ENCODE assay signal across 9 cellular contexts in the genomic region with DNA sequence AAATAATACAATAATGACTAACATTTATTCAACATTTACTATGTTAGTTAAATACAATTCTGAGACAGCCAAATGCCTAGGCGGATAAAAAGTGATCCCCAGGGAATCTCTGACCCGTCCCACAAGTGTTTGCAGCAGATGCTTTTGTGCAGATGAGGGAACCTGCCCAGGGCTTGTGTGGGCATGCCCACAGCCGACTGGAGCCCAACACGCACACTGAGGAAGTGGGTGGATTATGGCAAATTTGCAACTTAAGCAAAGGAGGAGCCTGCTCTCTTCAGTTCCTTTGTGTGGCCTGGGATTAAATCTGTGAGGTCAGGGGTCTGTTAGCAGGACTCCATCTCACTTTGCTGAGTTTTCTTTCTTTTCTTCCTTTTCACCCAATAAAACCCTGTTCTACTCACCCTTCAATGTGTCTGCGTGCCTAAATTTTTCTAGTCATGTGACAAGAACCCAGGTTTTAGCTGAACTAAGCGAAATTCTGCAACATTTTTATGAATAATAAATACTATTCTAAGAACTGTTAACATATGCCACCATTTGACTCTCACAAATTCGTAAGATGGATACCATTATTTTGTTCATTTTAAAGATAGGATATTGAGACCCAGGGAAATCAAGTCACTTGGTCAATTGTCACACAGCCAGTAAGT. TPM values are rescaled to one million over a fixed set of nuclear protein-coding genes. Genes with fewer than 3 reads are reported as not detected.
A peak's percentile ranks its signal among the peaks of the same experiment; 100 is the strongest.
DNase-seq lines count a peak whose midpoint lies in the region; ATAC-seq, FAIRE-seq and TF ChIP-seq lines count a peak whose summit lies in the region.
"Had no signal": no experiment of that assay in that cellular context is flagged by ENCODE, and none has a peak within 500 bp of the region (broad histone marks: within the 10 kb centered on the region; RNA-seq: fewer than 3 reads in every experiment).

No MANE protein-coding gene starts in this region.

- peaks cover 4% of the 10 kb centered on the region for H3K9me3 Mint-ChIP-seq in activated CD4-positive, alpha-beta T cell treated with anti-CD3 and anti-CD28 coated beads, Interleukin-2, amount 10 ng/mL, durations not matched to agents 7 days and 5 days
- no peaks in the 10 kb centered on the region for H3K9me3 Mint-ChIP-seq in stimulated activated naive B cell treated with anti-CD40 and anti-IgM and Interleukin-4, amounts not matched to agents 10 μg/mL and 1 μg/mL and 100 μg/mL, for 72 hours

- in situ Hi-C loops in K562 (cut with MboI), result no loop called here

- BruUV-seq in K562 (replicated peaks; lab: Mats Ljungman, UMichigan), result no TSS peak

- H4K20me1 ChIP-seq in K562 (replicated peaks; ENCODE audit: control insufficient read depth, insufficient read depth, low read length), result no peaks in the 10 kb centered on the region

- no peak for FAIRE-seq in K562 (lab: Jason Lieb, UNC)

- no peaks in the 10 kb centered on the region for H3K9me1 ChIP-seq in K562 (ENCODE audit: control insufficient read depth, insufficient read depth, low read length)

- no peak overlapping the region for H2AFZ ChIP-seq in K562 (ENCODE audit: low read depth, low read length)

- no peak overlapping the region for H3K4me2 ChIP-seq in K562 (ENCODE audit: insufficient read depth, low read length)
- H3K4me2 ChIP-seq: KMS-11 had no signal

- TF ChIP-seq RAD21 in K562 (CRISPR knock-in tag; conservative IDR thresholded peaks at IDR 0.05 in 1 of 2, IDR thresholded peaks at IDR 0.05 in 1 of 2), result no peak

- WGBS in K562 (ENCODE audit: insufficient coverage, low coverage, missing lambda C conversion rate), result 0% methylated on average over 7 of the region's 7 CpGs

- no peak overlapping the region for H3K27ac ChIP-seq in K562 (ENCODE audit: extremely low read depth, low read depth, low read length)
- H3K27ac ChIP-seq: KMS-11 had no signal

- peaks cover 14% of the 10 kb centered on the region for H3K4me1 Mint-ChIP-seq in activated CD4-positive, alpha-beta T cell treated with anti-CD3 and anti-CD28 coated beads, Interleukin-2, amount 10 ng/mL, durations not matched to agents 7 days and 5 days
- H3K4me1 Mint-ChIP-seq in stimulated activated naive B cell treated with anti-CD40 and anti-IgM and Interleukin-4, amounts not matched to agents 10 μg/mL and 1 μg/mL and 100 μg/mL, for 72 hours, result peaks cover 0 to 2% of the 10 kb centered on the region in 2 donors

- no peak for TF ChIP-seq EP300 in K562 (IDR thresholded peaks at IDR 0.05; ENCODE audit: low read length)

- intact Hi-C loops in K562 (cut with micrococcal nuclease), result no loop called here

- H3K4me3 Mint-ChIP-seq in activated CD4-positive, alpha-beta T cell treated with anti-CD3 and anti-CD28 coated beads, Interleukin-2, amount 10 ng/mL, durations not matched to agents 7 days and 5 days, result no peak overlapping the region
- no peak overlapping the region for H3K4me3 Mint-ChIP-seq in stimulated activated naive B cell treated with anti-CD40 and anti-IgM and Interleukin-4, amounts not matched to agents 10 μg/mL and 1 μg/mL and 100 μg/mL, for 72 hours

- peaks cover 10 to 15% of the 10 kb centered on the region in 2 experiments; a peak in 3 of 5 replicates for H3K27me3 ChIP-seq in K562 (ENCODE audit: control insufficient read depth in 2 of 2, insufficient read depth in 2 of 2, low read length in 2 of 2)

- H3K27me3 Mint-ChIP-seq in activated CD4-positive, alpha-beta T cell treated with anti-CD3 and anti-CD28 coated beads, Interleukin-2, amount 10 ng/mL, durations not matched to agents 7 days and 5 days, result peaks cover 11% of the 10 kb centered on the region
- peaks cover 69 to 77% of the 10 kb centered on the region in 2 donors for H3K27me3 Mint-ChIP-seq in stimulated activated naive B cell treated with anti-CD40 and anti-IgM and Interleukin-4, amounts not matched to agents 10 μg/mL and 1 μg/mL and 100 μg/mL, for 72 hours

- POLR2A ChIA-PET in activated CD4-positive, alpha-beta T cell treated with anti-CD3 and anti-CD28 coated beads, Interleukin-2, amount 10 ng/mL, durations not matched to agents 7 days and 5 days (lab: Charles Lee), result no interaction called here
- POLR2A ChIA-PET in K562 (lab: Yijun Ruan, JAX), result interaction anchor here (0.6 to 1.4 kb wide), 3 partner anchors 14 to 40 kb away, joined by 3 read pairs; a partner anchor contains a TSS

- TF ChIP-seq POLR2A in K562 (conservative IDR thresholded peaks at IDR 0.05), result no peak

- no peaks in the 10 kb centered on the region for H3K36me3 ChIP-seq in K562 (ENCODE audit: control insufficient read depth, insufficient read depth, low read length)

- H3K4me1 ChIP-seq in K562 (replicated peaks in 1 of 2; ENCODE audit: control insufficient read depth in 2 of 2, insufficient read depth in 2 of 2, low read length in 2 of 2), result peaks cover 3 to 15% of the 10 kb centered on the region in 2 experiments; a peak in 3 of 5 replicates

- no peaks in the 10 kb centered on the region for H3K79me2 ChIP-seq in K562 (ENCODE audit: control insufficient read depth, insufficient read depth, low read length)

- peaks cover 4% of the 10 kb centered on the region for H3K36me3 Mint-ChIP-seq in activated CD4-positive, alpha-beta T cell treated with anti-CD3 and anti-CD28 coated beads, Interleukin-2, amount 10 ng/mL, durations not matched to agents 7 days and 5 days (ENCODE audit: low read depth)
- no peaks in the 10 kb centered on the region for H3K36me3 Mint-ChIP-seq in stimulated activated naive B cell treated with anti-CD40 and anti-IgM and Interleukin-4, amounts not matched to agents 10 μg/mL and 1 μg/mL and 100 μg/mL, for 72 hours

- no peak for ATAC-seq in K562
- ATAC-seq in stimulated activated naive B cell treated with anti-CD40 and anti-IgM and Interleukin-4, amounts not matched to agents 10 μg/mL and 1 μg/mL and 100 μg/mL, for 72 hours (replicated peaks), result peak; percentile 45 to 67

- peak; percentile 17 for DNase-seq in activated CD4-positive, alpha-beta T cell treated with anti-CD3 and anti-CD28 coated beads, Interleukin-2, amount 10 ng/mL, durations not matched to agents 7 days and 5 days
- no peak for DNase-seq in activated CD4-positive, alpha-beta T cell treated with anti-CD3 and anti-CD28 coated beads, Interleukin-2, amount 50 U/mL, for 48 hours
- DNase-seq in LoVo (ENCODE audit: low spot score), result peak; percentile 35
- no peak for DNase-seq in K562 (ENCODE audit: extremely low read depth in 1 of 4, low spot score in 3 of 4)
- no peak for DNase-seq in stimulated activated naive B cell treated with anti-CD40 and anti-IgM and Interleukin-4, amounts not matched to agents 10 μg/mL and 1 μg/mL and 100 μg/mL, for 72 hours
- DNase-seq in NCI-H774 (lab: John Stamatoyannopoulos, UW), result no peak
- no peak for DNase-seq in NCI-H2227 (lab: John Stamatoyannopoulos, UW; ENCODE audit: unreplicated experiment)
- DNase-seq in SHP77 (lab: John Stamatoyannopoulos, UW), result no peak

- H3K9me3 ChIP-seq in K562 (replicated peaks; ENCODE audit: control insufficient read depth, insufficient read depth, low read depth, low read length), result no peaks in the 10 kb centered on the region

- H3K9ac ChIP-seq in K562 (ENCODE audit: insufficient read depth in 1 of 2, low read depth in 2 of 2, low read length in 2 of 2), result no peak overlapping the region
- H3K9ac ChIP-seq: KMS-11 had no signal

- H3K4me3 ChIP-seq in K562, result no peak overlapping the region

- CTCF ChIA-PET in activated CD4-positive, alpha-beta T cell treated with anti-CD3 and anti-CD28 coated beads, Interleukin-2, amount 10 ng/mL, durations not matched to agents 7 days and 5 days (lab: Charles Lee), result interaction anchor here (0.6 to 1.1 kb wide), 3 partner anchors 18 to 589 kb away, joined by 3 to 4 read pairs (median 3); no protein-coding TSS in a partner anchor
- CTCF ChIA-PET in K562 (lab: Yijun Ruan, JAX; ENCODE audit: low intra/inter-chr PET ratio), result no interaction called here

- TF ChIP-seq CTCF in K562 (IDR thresholded peaks at IDR 0.05 in 2 of 3, conservative IDR thresholded peaks at IDR 0.05 in 1 of 3; ENCODE audit: insufficient read depth in 2 of 3, low read depth in 1 of 3, low read length in 3 of 3), result no peak

- peak overlapping the region; percentile 65 for H3K27ac Mint-ChIP-seq in activated CD4-positive, alpha-beta T cell treated with anti-CD3 and anti-CD28 coated beads, Interleukin-2, amount 10 ng/mL, durations not matched to agents 7 days and 5 days
- no peak overlapping the region for H3K27ac Mint-ChIP-seq in stimulated activated naive B cell treated with anti-CD40 and anti-IgM and Interleukin-4, amounts not matched to agents 10 μg/mL and 1 μg/mL and 100 μg/mL, for 72 hours

RNA-seq across cellular contexts. Expression of a gene that starts 13.9 kb away (rescaled TPM):
- not detected for total RNA-seq in activated CD4-positive, alpha-beta T cell treated with anti-CD3 and anti-CD28 coated beads, Interleukin-2, amount 10 ng/mL, durations not matched to agents 7 days and 5 days
- not detected in 2 replicates for total RNA-seq in K562 (2011; cell fraction: chromatin; rRNA removed; ENCODE audit: low replicate concordance)
- total RNA-seq in K562 (2011; cell fraction: nucleolus; rRNA removed), result not detected in 2 replicates
- not detected in 2 replicates for total RNA-seq in K562 (2011; cell fraction: nucleoplasm; rRNA removed)
- total RNA-seq in K562 (2014; rRNA removed) (not detected in 2 replicates), K562 (2014; rRNA removed; fragmentation: Illumina TruSeq; extraction: Trizol) (not detected in 2 replicates), K562 (2015; rRNA removed; fragmentation: Illumina TruSeq; extraction: Trizol) (not detected in 2 replicates), K562 (2021) (not detected in 2 replicates)
- polyA plus RNA-seq in K562 (2011; rRNA removed) (not detected in 2 replicates), K562 (2014; fragmentation: Illumina TruSeq; extraction: Trizol) (not detected in 2 replicates), K562 (2014; fragmentation: Nextera tagmentation; extraction: Ambion mirVana) (not detected), K562 (2014; rRNA removed) (not detected in 2 replicates)
- not detected in 2 replicates for polyA plus RNA-seq in K562 (2011; cell fraction: cytosol; rRNA removed)
- polyA plus RNA-seq in K562 (2011; cell fraction: nucleus; rRNA removed), result not detected in 2 replicates
- not detected in 2 replicates for polyA plus RNA-seq in K562 (2012)
- polyA minus RNA-seq in K562 (2011; rRNA and poly(A)+ RNA removed), result not detected in 2 replicates
- polyA minus RNA-seq in K562 (2011; cell fraction: cytosol; rRNA and poly(A)+ RNA removed), result not detected in 2 replicates
- not detected in 2 replicates for polyA minus RNA-seq in K562 (2011; cell fraction: nucleus; rRNA and poly(A)+ RNA removed)

RNA-seq across cellular contexts. Expression of a gene that starts 44.0 kb away (rescaled TPM):
- total RNA-seq in activated CD4-positive, alpha-beta T cell treated with anti-CD3 and anti-CD28 coated beads, Interleukin-2, amount 10 ng/mL, durations not matched to agents 7 days and 5 days, result 10 to 100 TPM; 18.4 to 20.4 TPM
- 5.1 and 5.8 TPM in 2 replicates for total RNA-seq in K562 (2011; cell fraction: chromatin; rRNA removed; ENCODE audit: low replicate concordance)
- total RNA-seq in K562 (2011; cell fraction: nucleolus; rRNA removed), result 8.9 and 9.5 TPM in 2 replicates
- 9.7 and 15.8 TPM in 2 replicates for total RNA-seq in K562 (2011; cell fraction: nucleoplasm; rRNA removed)
- total RNA-seq in K562 (2014; rRNA removed) (114 and 122 TPM in 2 replicates), K562 (2014; rRNA removed; fragmentation: Illumina TruSeq; extraction: Trizol) (45.5 and 52.2 TPM in 2 replicates), K562 (2015; rRNA removed; fragmentation: Illumina TruSeq; extraction: Trizol) (62.0 and 65.9 TPM in 2 replicates), K562 (2021) (36.5 and 38.7 TPM in 2 replicates)
- polyA plus RNA-seq in K562 (2011; rRNA removed) (64.4 and 74.1 TPM in 2 replicates), K562 (2014; fragmentation: Illumina TruSeq; extraction: Trizol) (44.5 and 58.3 TPM in 2 replicates), K562 (2014; fragmentation: Nextera tagmentation; extraction: Ambion mirVana) (10 to 100 TPM; 15.0 to 31.4 TPM), K562 (2014; rRNA removed) (62.8 and 81.0 TPM in 2 replicates)
- 29.1 and 30.7 TPM in 2 replicates for polyA plus RNA-seq in K562 (2011; cell fraction: cytosol; rRNA removed)
- 15.5 and 18.0 TPM in 2 replicates for polyA plus RNA-seq in K562 (2011; cell fraction: nucleus; rRNA removed)
- 69.6 and 91.3 TPM in 2 replicates for polyA plus RNA-seq in K562 (2012)
- 14.3 and 18.2 TPM in 2 replicates for polyA minus RNA-seq in K562 (2011; rRNA and poly(A)+ RNA removed)
- polyA minus RNA-seq in K562 (2011; cell fraction: cytosol; rRNA and poly(A)+ RNA removed), result 13.0 and 14.4 TPM in 2 replicates
- polyA minus RNA-seq in K562 (2011; cell fraction: nucleus; rRNA and poly(A)+ RNA removed), result 10.1 and 12.3 TPM in 2 replicates

Comparison
In these comparisons a context has a peak if more than half of its experiments do, and no peak if none do; other contexts are left out.
1. DNase-seq: peak in activated CD4-positive, alpha-beta T cell treated with anti-CD3 and anti-CD28 coated beads, Interleukin-2, amount 10 ng/mL, durations not matched to agents 7 days and 5 days (single experiment) and LoVo (single experiment); none in activated CD4-positive, alpha-beta T cell treated with anti-CD3 and anti-CD28 coated beads, Interleukin-2, amount 50 U/mL, for 48 hours (0 of 2), K562 (0 of 4), stimulated activated naive B cell treated with anti-CD40 and anti-IgM and Interleukin-4, amounts not matched to agents 10 μg/mL and 1 μg/mL and 100 μg/mL, for 72 hours (single experiment), NCI-H774 (single experiment), NCI-H2227 (single experiment) and SHP77 (0 of 2).